Comparison of ENCODE assay signal across 23 cellular contexts in the genomic region with DNA sequence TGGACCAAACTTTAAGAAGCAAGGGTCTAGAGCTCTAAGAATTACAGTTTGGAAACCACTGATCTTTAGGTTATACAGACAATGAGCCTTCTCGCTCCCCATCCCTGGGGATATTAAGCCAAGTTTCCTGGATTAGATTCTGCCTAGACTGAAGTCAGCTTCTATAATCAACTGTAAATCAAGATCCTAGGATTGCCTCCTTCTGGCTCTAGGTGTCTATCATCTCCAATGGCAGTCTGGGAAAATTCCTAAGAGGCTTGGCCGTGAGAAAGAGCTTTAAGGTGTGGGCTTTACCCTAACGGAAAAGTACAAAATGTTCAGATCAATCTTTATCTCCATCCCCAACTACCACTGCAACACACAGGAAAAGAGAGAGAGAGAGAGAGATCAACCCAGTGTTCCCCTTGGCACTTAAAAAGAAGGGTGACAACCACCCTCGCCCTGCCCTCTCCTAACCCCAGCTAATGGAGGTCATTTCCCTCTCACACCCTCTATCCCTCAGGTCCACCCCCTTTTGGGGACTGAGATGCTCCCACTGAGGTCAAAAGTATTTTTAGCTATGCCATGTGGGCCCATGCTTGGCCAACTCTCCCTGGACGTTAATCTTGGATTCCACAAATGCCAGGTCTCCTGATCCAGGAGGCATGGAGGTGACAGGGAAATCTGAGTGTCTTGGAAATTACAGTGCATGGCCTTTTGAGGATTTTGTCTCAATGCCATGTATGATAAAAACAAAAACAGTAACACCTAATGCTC.
"Had no signal": no experiment of that assay in that cellular context is flagged by ENCODE, and none has a peak within 500 bp of the region (broad histone marks: within the 10 kb centered on the region; RNA-seq: fewer than 3 reads in every experiment).

No MANE protein-coding gene starts in this region.

- H3K36me3 ChIP-seq: brain microvascular endothelial cell, suprapubic skin, transverse colon, uterus had no signal

- H3K4me1 ChIP-seq: transverse colon, uterus had no signal

- H3K27me3 ChIP-seq: brain microvascular endothelial cell, hepatocyte, suprapubic skin, transverse colon, uterus had no signal

- H3K79me2 ChIP-seq: hepatocyte had no signal

- DNase-seq: activated CD4-positive, alpha-beta T cell treated with anti-CD3 and anti-CD28 coated beads, Interleukin-2, amount 10 ng/mL, durations not matched to agents 24 days and 14 days; activated CD8-positive, alpha-beta T cell treated with anti-CD3 and anti-CD28 coated beads, Interleukin-2, amount 10 ng/mL, durations not matched to agents 7 days and 5 days; activated effector memory CD4-positive, alpha-beta T cell treated with Interleukin-2 at 50 U/mL for 16 hours; activated naive CD4-positive, alpha-beta T cell treated with anti-CD3 and anti-CD28 coated beads, Interleukin-2, amount 50 U/mL, for 16 hours; activated T-cell treated with anti-CD3 and anti-CD28 coated beads, Interleukin-2, amount 50 U/mL, for 48 hours; aorta; brain microvascular endothelial cell; effector CD8-positive, alpha-beta T cell; islet precursor cell; mammary epithelial cell; midbrain; nephron progenitor cell; occipital lobe; small intestine; stimulated activated CD4-positive, alpha-beta T cell treated with anti-CD3 and anti-CD28 coated beads, Interleukin-15, amount 100 ng/mL, for 24 hours; stimulated activated CD4-positive, alpha-beta T cell treated with anti-CD3 and anti-CD28 coated beads, Interleukin-2, amount 100 ng/mL, for 48 hours; stimulated activated naive CD8-positive, alpha-beta T cell treated with anti-CD3 and anti-CD28 coated beads, Interleukin-15, amount 100 ng/mL, for 72 hours; T1000; transverse colon; uterus had no signal

- H2AFZ ChIP-seq: hepatocyte had no signal

- H3K4me3 ChIP-seq: hepatocyte, suprapubic skin, transverse colon, uterus had no signal

- H3K4me2 ChIP-seq: hepatocyte had no signal

- ATAC-seq: activated CD8-positive, alpha-beta T cell treated with anti-CD3 and anti-CD28 coated beads, Interleukin-2, amount 10 ng/mL, durations not matched to agents 7 days and 5 days; esophagus mucosa; stimulated activated naive CD8-positive, alpha-beta T cell treated with anti-CD3 and anti-CD28 coated beads, Interleukin-15, amount 100 ng/mL, for 72 hours had no signal

- H3K9me3 ChIP-seq: suprapubic skin, transverse colon, uterus had no signal

- H3K27ac ChIP-seq: brain microvascular endothelial cell, hepatocyte, suprapubic skin, transverse colon, uterus had no signal
